In genomic region chr6:53128842-53129241, GRCh38 we compare ENCODE assay signal across 31 cellular contexts. TPM values are rescaled to one million over a fixed set of nuclear protein-coding genes. Genes with fewer than 3 reads are reported as not detected.
DNase-seq lines count a peak whose midpoint lies in the region; ATAC-seq and TF ChIP-seq lines count a peak whose summit lies in the region.
"Had no signal": no experiment of that assay in that cellular context is flagged by ENCODE, and none has a peak within 500 bp of the region (broad histone marks: within the 10 kb centered on the region; RNA-seq: fewer than 3 reads in every experiment).

No MANE protein-coding gene starts in this region.

- peaks cover 0 to 2% of the 10 kb centered on the region in 2 donors for H3K9me3 ChIP-seq in lung (ENCODE audit: control insufficient read depth in 2 of 2, insufficient read depth in 1 of 2, low read length in 1 of 2)
- no peaks in the 10 kb centered on the region for H3K9me3 ChIP-seq in Karpas-422 (ENCODE audit: low read length)
- H3K9me3 ChIP-seq: Peyer's patch, prostate gland, transverse colon had no signal

- no peaks in the 10 kb centered on the region for H3K36me3 Mint-ChIP-seq in Calu3 (ENCODE audit: insufficient read depth, unreplicated experiment)
- H3K36me3 Mint-ChIP-seq in stimulated activated memory B cell treated with anti-CD40 and anti-IgM and Interleukin-4, amounts not matched to agents 10 μg/mL and 1 μg/mL and 100 μg/mL, for 72 hours: peaks cover 5% of the 10 kb centered on the region
- H3K36me3 Mint-ChIP-seq: CD8-positive, alpha-beta memory T cell; immature natural killer cell; naive thymus-derived CD8-positive, alpha-beta T cell had no signal

- no peaks in the 10 kb centered on the region for H3K9me3 Mint-ChIP-seq in Calu3 (ENCODE audit: low read depth, unreplicated experiment)
- H3K9me3 Mint-ChIP-seq in stimulated activated memory B cell treated with anti-CD40 and anti-IgM and Interleukin-4, amounts not matched to agents 10 μg/mL and 1 μg/mL and 100 μg/mL, for 72 hours: no peaks in the 10 kb centered on the region
- H3K9me3 Mint-ChIP-seq: activated CD8-positive, alpha-beta T cell treated with anti-CD3 and anti-CD28 coated beads for 36 hours; activated naive CD4-positive, alpha-beta T cell treated with anti-CD3 and anti-CD28 coated beads for 36 hours; activated T-helper 1 cell treated with anti-CD3 and anti-CD28 coated beads, Interleukin-12 subunit alpha, Interleukin-12 subunit beta, Interleukin-2, Interleukin-4 antibody, amounts not matched to agents 30 ng/mL and 10 ng/mL and 1 ng/mL, durations not matched to agents 14 hours and 24 hours and 36 hours; CD8-positive, alpha-beta memory T cell; naive thymus-derived CD8-positive, alpha-beta T cell had no signal

- no peak overlapping the region for H3K9ac ChIP-seq in Karpas-422 (ENCODE audit: low read length)
- H3K9ac ChIP-seq: KMS-11 had no signal

- no peaks in the 10 kb centered on the region for H3K27me3 Mint-ChIP-seq in Calu3 (ENCODE audit: unreplicated experiment)
- no peaks in the 10 kb centered on the region for H3K27me3 Mint-ChIP-seq in stimulated activated memory B cell treated with anti-CD40 and anti-IgM and Interleukin-4, amounts not matched to agents 10 μg/mL and 1 μg/mL and 100 μg/mL, for 72 hours

- H3K27ac ChIP-seq in lung (ENCODE audit: low read depth in 1 of 2, low read length in 1 of 2) (no peak overlapping the region), Karpas-422 (ENCODE audit: low read length) (no peak overlapping the region)
- H3K27ac ChIP-seq: dorsolateral prefrontal cortex, HL-60, KMS-11, Peyer's patch, prostate gland, transverse colon had no signal

- H3K27ac Mint-ChIP-seq in Calu3 (ENCODE audit: unreplicated experiment): peak overlapping the region; percentile 84
- H3K27ac Mint-ChIP-seq in stimulated activated memory B cell treated with anti-CD40 and anti-IgM and Interleukin-4, amounts not matched to agents 10 μg/mL and 1 μg/mL and 100 μg/mL, for 72 hours: no peak overlapping the region
- H3K27ac Mint-ChIP-seq: activated CD8-positive, alpha-beta T cell treated with anti-CD3 and anti-CD28 coated beads for 36 hours; activated naive CD4-positive, alpha-beta T cell treated with anti-CD3 and anti-CD28 coated beads for 36 hours; activated T-helper 1 cell treated with anti-CD3 and anti-CD28 coated beads, Interleukin-12 subunit alpha, Interleukin-12 subunit beta, Interleukin-2, Interleukin-4 antibody, amounts not matched to agents 30 ng/mL and 10 ng/mL and 1 ng/mL, durations not matched to agents 14 hours and 24 hours and 36 hours; CD8-positive, alpha-beta memory T cell; immature natural killer cell; naive thymus-derived CD8-positive, alpha-beta T cell had no signal

- H3K4me3 ChIP-seq in epithelial cell of proximal tubule (ENCODE audit: low read depth, low read length) (peak overlapping the region; percentile 18), lung (no peak overlapping the region), Karpas-422 (ENCODE audit: low read length) (no peak overlapping the region)
- H3K4me3 ChIP-seq: dorsolateral prefrontal cortex, Peyer's patch, prostate gland, transverse colon had no signal

- CTCF ChIA-PET in Calu3 (lab: Charles Lee): interaction anchor here (0.7 to 2.6 kb wide), 7 partner anchors 9 to 168 kb away, joined by 3 to 10 read pairs (median 3); no protein-coding TSS in a partner anchor

- H3K36me3 ChIP-seq in lung (ENCODE audit: control insufficient read depth in 2 of 2, insufficient read depth in 2 of 2, low read length in 2 of 2): no peaks in the 10 kb centered on the region
- no peaks in the 10 kb centered on the region for H3K36me3 ChIP-seq in Karpas-422 (ENCODE audit: insufficient read depth, low read length)
- H3K36me3 ChIP-seq: Peyer's patch, prostate gland, transverse colon had no signal

- H3K27me3 ChIP-seq in lung (ENCODE audit: control insufficient read depth, insufficient read depth): no peaks in the 10 kb centered on the region
- no peaks in the 10 kb centered on the region for H3K27me3 ChIP-seq in Karpas-422 (ENCODE audit: low read length)
- H3K27me3 ChIP-seq: Peyer's patch, transverse colon had no signal

- TF ChIP-seq CTCF in Calu3 (IDR thresholded peaks at IDR 0.05; ENCODE audit: unreplicated experiment): no peak
- no peak for TF ChIP-seq CTCF in epithelial cell of proximal tubule (conservative IDR thresholded peaks at IDR 0.05; ENCODE audit: low read depth, low read length)
- no peak for TF ChIP-seq CTCF in lung (IDR thresholded peaks at IDR 0.05; ENCODE audit: control extremely low read depth, extremely low read depth)

- peak; percentile 41 for ATAC-seq in lung (ENCODE audit: insufficient read depth, low FRiP score)
- ATAC-seq in stimulated activated memory B cell treated with anti-CD40 and anti-IgM and Interleukin-4, amounts not matched to agents 10 μg/mL and 1 μg/mL and 100 μg/mL, for 72 hours: no peak
- no peak for ATAC-seq in GM21381 (IDR thresholded peaks at IDR 0.05; ENCODE audit: unreplicated experiment)
- ATAC-seq: activated CD8-positive, alpha-beta T cell treated with anti-CD3 and anti-CD28 coated beads for 36 hours; naive thymus-derived CD8-positive, alpha-beta T cell had no signal

- intact Hi-C loops in Calu3 (cut with micrococcal nuclease; ENCODE audit: unreplicated experiment): no loop called here

- DNase-seq in Calu3 (peak; percentile 47), M059J (ENCODE audit: low read depth) (peak; percentile 40), epithelial cell of proximal tubule (ENCODE audit: low read depth) (peak; percentile 65), lung (ENCODE audit: low spot score) (no peak), Karpas-422 (no peak), SK-N-DZ (ENCODE audit: low spot score) (no peak)
- DNase-seq: activated CD8-positive, alpha-beta memory T cell treated with anti-CD3 and anti-CD28 coated beads, Interleukin-2, amount 50 U/mL, for 48 hours; activated CD8-positive, alpha-beta T cell treated with anti-CD3 and anti-CD28 coated beads for 36 hours; activated naive CD4-positive, alpha-beta T cell treated with anti-CD3 and anti-CD28 coated beads for 36 hours; CD8-positive, alpha-beta memory T cell; dorsolateral prefrontal cortex; immature natural killer cell; MV-4-11; naive thymus-derived CD8-positive, alpha-beta T cell; NCI-H1436; NCI-H2081; NCI-H2227 treated with DMSO at 0.1 percent for 48 hours; NCI-H748 treated with DMSO at 0.1 percent for 48 hours; Peyer's patch; stimulated activated CD4-positive, alpha-beta T cell treated with anti-CD3 and anti-CD28 coated beads, Interleukin-4, amount 100 ng/mL, for 4 hours; T-helper 9 cell; transverse colon had no signal

- no peaks in the 10 kb centered on the region for H3K79me2 ChIP-seq in Karpas-422 (ENCODE audit: low read length)

- peak overlapping the region; percentile 39 for H3K4me3 Mint-ChIP-seq in Calu3 (ENCODE audit: low read depth, unreplicated experiment)
- no peak overlapping the region for H3K4me3 Mint-ChIP-seq in stimulated activated memory B cell treated with anti-CD40 and anti-IgM and Interleukin-4, amounts not matched to agents 10 μg/mL and 1 μg/mL and 100 μg/mL, for 72 hours
- H3K4me3 Mint-ChIP-seq: activated CD8-positive, alpha-beta T cell treated with anti-CD3 and anti-CD28 coated beads for 36 hours; activated naive CD4-positive, alpha-beta T cell treated with anti-CD3 and anti-CD28 coated beads for 36 hours; activated T-helper 1 cell treated with anti-CD3 and anti-CD28 coated beads, Interleukin-12 subunit alpha, Interleukin-12 subunit beta, Interleukin-2, Interleukin-4 antibody, amounts not matched to agents 30 ng/mL and 10 ng/mL and 1 ng/mL, durations not matched to agents 14 hours and 24 hours and 36 hours; CD8-positive, alpha-beta memory T cell; immature natural killer cell; naive thymus-derived CD8-positive, alpha-beta T cell had no signal

- no TSS peak for BruUV-seq in Calu3 (replicated peaks; lab: Mats Ljungman, UMichigan)

- H2AFZ ChIP-seq in Karpas-422 (ENCODE audit: low read length): no peak overlapping the region

- no peaks in the 10 kb centered on the region for H4K20me1 ChIP-seq in Karpas-422 (ENCODE audit: insufficient read depth, low read depth, low read length)

- H3K4me2 ChIP-seq in Karpas-422 (ENCODE audit: low read depth, low read length, poor library complexity, severe bottlenecking): no peak overlapping the region
- H3K4me2 ChIP-seq: KMS-11 had no signal

- WGBS in lung, 2 donors: 72 to 84% methylated on average over 5 of the region's 5 CpGs

- H3K9me2 ChIP-seq in Karpas-422 (replicated peaks; ENCODE audit: insufficient read depth, low read length): no peaks in the 10 kb centered on the region

- H3K4me1 ChIP-seq in lung (ENCODE audit: control insufficient read depth in 2 of 2, insufficient read depth in 2 of 2, low read length in 2 of 2) (peaks cover 0 to 1% of the 10 kb centered on the region in 2 donors), Karpas-422 (ENCODE audit: low read length) (no peaks in the 10 kb centered on the region)
- H3K4me1 ChIP-seq: Peyer's patch, prostate gland, transverse colon had no signal

- peaks cover 46% of the 10 kb centered on the region for H3K4me1 Mint-ChIP-seq in Calu3 (ENCODE audit: low read depth, unreplicated experiment)
- H3K4me1 Mint-ChIP-seq in stimulated activated memory B cell treated with anti-CD40 and anti-IgM and Interleukin-4, amounts not matched to agents 10 μg/mL and 1 μg/mL and 100 μg/mL, for 72 hours: no peaks in the 10 kb centered on the region
- H3K4me1 Mint-ChIP-seq: CD8-positive, alpha-beta memory T cell; naive thymus-derived CD8-positive, alpha-beta T cell had no signal

RNA-seq across cellular contexts. Expression of gene GCM1, which starts 19.8 kb away (rescaled TPM):
- 0.38 and 0.47 TPM in 2 replicates for total RNA-seq in Calu3 (2022)
- not detected in 2 replicates for total RNA-seq in M059J (2014; rRNA removed; shearing (Covaris generic))
- total RNA-seq in epithelial cell of proximal tubule: not detected in 2 replicates
- total RNA-seq in lung: under 1 TPM in 1 of 2 donors, not detected in 1; 0.09 TPM
- under 1 TPM; 0.03 to 0.10 TPM for polyA plus RNA-seq in lung
- 0.07 TPM in 1 of 2 replicates, not detected in the other for total RNA-seq in Karpas-422 (2014; rRNA removed; shearing (Covaris generic); ENCODE audit: low replicate concordance)
- not detected in 2 replicates for polyA plus RNA-seq in SK-N-DZ (2014; cell fraction: cytosol; rRNA removed)
- not detected in 2 replicates for polyA plus RNA-seq in SK-N-DZ (2014; cell fraction: nucleus; rRNA removed)
- total RNA-seq: activated CD8-positive, alpha-beta T cell treated with anti-CD3 and anti-CD28 coated beads for 36 hours; activated T-helper 1 cell treated with anti-CD3 and anti-CD28 coated beads, Interleukin-12 subunit alpha, Interleukin-12 subunit beta, Interleukin-2, Interleukin-4 antibody, amounts not matched to agents 30 ng/mL and 10 ng/mL and 1 ng/mL, durations not matched to agents 14 hours and 24 hours and 36 hours; CD8-positive, alpha-beta memory T cell; chondrocyte; lower leg skin; Peyer's patch had no signal
- polyA plus RNA-seq: BJ; CD8-positive, alpha-beta memory T cell; immature natural killer cell; naive thymus-derived CD8-positive, alpha-beta T cell had no signal

Comparison
In these comparisons a context has a peak if more than half of its experiments do, and no peak if none do; other contexts are left out.
1. DNase-seq: peak in Calu3 (single experiment), M059J (single experiment) and epithelial cell of proximal tubule (single experiment); none in lung (single experiment), Karpas-422 (single experiment) and SK-N-DZ (single experiment).